Comparison of ENCODE assay signal across 1 cellular context in the genomic region with DNA sequence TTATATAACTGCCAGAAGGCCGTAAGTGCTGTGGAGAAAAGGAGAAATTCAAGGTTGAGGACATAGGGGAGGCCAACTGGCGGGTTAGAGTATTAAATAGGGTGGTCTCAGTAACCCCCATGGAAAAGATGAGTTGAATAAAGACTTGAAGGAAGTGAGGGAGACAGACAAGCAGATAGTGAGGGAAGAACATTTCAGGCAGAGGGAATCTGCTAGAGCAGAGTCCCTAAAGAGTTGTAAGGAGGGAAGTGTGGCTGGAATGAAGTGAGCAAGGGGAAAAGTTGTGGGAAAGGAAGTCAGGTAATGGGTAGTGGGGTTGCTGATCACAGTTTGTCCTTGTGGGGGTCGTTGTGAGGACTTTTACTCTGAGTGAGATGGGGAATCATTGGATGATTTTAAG.
TF ChIP-seq lines count a peak whose summit lies in the region.

No MANE protein-coding gene starts in this region.

TF ChIP-seq in HCT116, 20 proteins besides CTCF, POLR2A, EP300 and RAD21:
- TF ChIP-seq FOSL1 (IDR thresholded peaks at IDR 0.05; ENCODE audit: low read depth) = no peak
- TF ChIP-seq, protein P1, sequence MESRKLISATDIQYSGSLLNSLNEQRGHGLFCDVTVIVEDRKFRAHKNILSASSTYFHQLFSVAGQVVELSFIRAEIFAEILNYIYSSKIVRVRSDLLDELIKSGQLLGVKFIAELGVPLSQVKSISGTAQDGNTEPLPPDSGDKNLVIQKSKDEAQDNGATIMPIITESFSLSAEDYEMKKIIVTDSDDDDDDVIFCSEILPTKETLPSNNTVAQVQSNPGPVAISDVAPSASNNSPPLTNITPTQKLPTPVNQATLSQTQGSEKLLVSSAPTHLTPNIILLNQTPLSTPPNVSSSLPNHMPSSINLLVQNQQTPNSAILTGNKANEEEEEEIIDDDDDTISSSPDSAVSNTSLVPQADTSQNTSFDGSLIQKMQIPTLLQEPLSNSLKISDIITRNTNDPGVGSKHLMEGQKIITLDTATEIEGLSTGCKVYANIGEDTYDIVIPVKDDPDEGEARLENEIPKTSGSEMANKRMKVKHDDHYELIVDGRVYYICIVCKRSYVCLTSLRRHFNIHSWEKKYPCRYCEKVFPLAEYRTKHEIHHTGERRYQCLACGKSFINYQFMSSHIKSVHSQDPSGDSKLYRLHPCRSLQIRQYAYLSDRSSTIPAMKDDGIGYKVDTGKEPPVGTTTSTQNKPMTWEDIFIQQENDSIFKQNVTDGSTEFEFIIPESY (IDR thresholded peaks at IDR 0.05; ENCODE audit: extremely low read depth, insufficient replicate concordance, low read length) = no peak
- TF ChIP-seq, protein P2, sequence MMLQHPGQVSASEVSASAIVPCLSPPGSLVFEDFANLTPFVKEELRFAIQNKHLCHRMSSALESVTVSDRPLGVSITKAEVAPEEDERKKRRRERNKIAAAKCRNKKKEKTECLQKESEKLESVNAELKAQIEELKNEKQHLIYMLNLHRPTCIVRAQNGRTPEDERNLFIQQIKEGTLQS (IDR thresholded peaks at IDR 0.05) = no peak
- TF ChIP-seq CEBPB (IDR thresholded peaks at IDR 0.05; ENCODE audit: low read depth) = no peak
- no peak for TF ChIP-seq SRF (IDR thresholded peaks at IDR 0.05; ENCODE audit: low read depth)
- no peak for TF ChIP-seq SIN3A (IDR thresholded peaks at IDR 0.05; ENCODE audit: low read depth)
- TF ChIP-seq, protein P3, sequence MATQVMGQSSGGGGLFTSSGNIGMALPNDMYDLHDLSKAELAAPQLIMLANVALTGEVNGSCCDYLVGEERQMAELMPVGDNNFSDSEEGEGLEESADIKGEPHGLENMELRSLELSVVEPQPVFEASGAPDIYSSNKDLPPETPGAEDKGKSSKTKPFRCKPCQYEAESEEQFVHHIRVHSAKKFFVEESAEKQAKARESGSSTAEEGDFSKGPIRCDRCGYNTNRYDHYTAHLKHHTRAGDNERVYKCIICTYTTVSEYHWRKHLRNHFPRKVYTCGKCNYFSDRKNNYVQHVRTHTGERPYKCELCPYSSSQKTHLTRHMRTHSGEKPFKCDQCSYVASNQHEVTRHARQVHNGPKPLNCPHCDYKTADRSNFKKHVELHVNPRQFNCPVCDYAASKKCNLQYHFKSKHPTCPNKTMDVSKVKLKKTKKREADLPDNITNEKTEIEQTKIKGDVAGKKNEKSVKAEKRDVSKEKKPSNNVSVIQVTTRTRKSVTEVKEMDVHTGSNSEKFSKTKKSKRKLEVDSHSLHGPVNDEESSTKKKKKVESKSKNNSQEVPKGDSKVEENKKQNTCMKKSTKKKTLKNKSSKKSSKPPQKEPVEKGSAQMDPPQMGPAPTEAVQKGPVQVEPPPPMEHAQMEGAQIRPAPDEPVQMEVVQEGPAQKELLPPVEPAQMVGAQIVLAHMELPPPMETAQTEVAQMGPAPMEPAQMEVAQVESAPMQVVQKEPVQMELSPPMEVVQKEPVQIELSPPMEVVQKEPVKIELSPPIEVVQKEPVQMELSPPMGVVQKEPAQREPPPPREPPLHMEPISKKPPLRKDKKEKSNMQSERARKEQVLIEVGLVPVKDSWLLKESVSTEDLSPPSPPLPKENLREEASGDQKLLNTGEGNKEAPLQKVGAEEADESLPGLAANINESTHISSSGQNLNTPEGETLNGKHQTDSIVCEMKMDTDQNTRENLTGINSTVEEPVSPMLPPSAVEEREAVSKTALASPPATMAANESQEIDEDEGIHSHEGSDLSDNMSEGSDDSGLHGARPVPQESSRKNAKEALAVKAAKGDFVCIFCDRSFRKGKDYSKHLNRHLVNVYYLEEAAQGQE (IDR thresholded peaks at IDR 0.05; ENCODE audit: low read depth) = no peak
- TF ChIP-seq EZH2phosphoT487 (IDR thresholded peaks at IDR 0.05; ENCODE audit: borderline replicate concordance) = no peak
- TF ChIP-seq, protein P4, sequence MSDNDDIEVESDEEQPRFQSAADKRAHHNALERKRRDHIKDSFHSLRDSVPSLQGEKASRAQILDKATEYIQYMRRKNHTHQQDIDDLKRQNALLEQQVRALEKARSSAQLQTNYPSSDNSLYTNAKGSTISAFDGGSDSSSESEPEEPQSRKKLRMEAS (IDR thresholded peaks at IDR 0.05) = no peak
- TF ChIP-seq EZH2 (IDR thresholded peaks at IDR 0.05) = no peak
- no peak for TF ChIP-seq ZFX (IDR thresholded peaks at IDR 0.05)
- TF ChIP-seq JUND (IDR thresholded peaks at IDR 0.05) = no peak
- no peak for TF ChIP-seq ELF1 (IDR thresholded peaks at IDR 0.05; ENCODE audit: borderline replicate concordance, low read depth)
- TF ChIP-seq POLR2AphosphoS5 (IDR thresholded peaks at IDR 0.05; ENCODE audit: low read depth, low read length) = no peak
- TF ChIP-seq SP1 (IDR thresholded peaks at IDR 0.05; ENCODE audit: low read depth) = no peak
